21 cellular contexts compared by ENCODE assay signal in the genomic region with DNA sequence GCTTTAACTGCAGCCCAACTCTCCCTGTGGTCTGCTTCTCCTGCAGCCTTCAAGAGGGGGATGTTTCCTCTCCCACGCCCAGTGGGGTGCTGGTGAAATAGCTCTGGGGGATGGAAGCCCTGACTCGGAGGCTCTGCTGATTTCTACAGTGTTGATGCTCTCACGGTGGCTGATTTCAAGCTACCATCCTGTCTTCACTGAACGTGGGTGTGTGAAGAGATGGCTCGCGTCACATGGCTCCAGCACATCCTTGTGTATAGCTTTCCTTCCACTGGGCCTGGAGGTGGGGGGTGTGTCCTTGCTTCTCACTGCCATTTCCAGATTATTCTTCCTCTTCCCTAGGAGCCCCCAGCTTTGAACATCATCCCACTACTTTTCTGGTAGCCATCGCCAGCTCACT. TPM values are rescaled to one million over a fixed set of nuclear protein-coding genes. Genes with fewer than 3 reads are reported as not detected.
DNase-seq lines count a peak whose midpoint lies in the region; ATAC-seq, FAIRE-seq and TF ChIP-seq lines count a peak whose summit lies in the region.
"Had no signal": no experiment of that assay in that cellular context is flagged by ENCODE, and none has a peak within 500 bp of the region (broad histone marks: within the 10 kb centered on the region; RNA-seq: fewer than 3 reads in every experiment).

No MANE protein-coding gene starts in this region.

- H3K4me1 ChIP-seq in GM23248 (ENCODE audit: insufficient read depth) (no peaks in the 10 kb centered on the region), mesendoderm (ENCODE audit: control insufficient read depth, low read depth, low read length) (no peaks in the 10 kb centered on the region)
- H3K4me1 ChIP-seq: A549 had no signal

- H4K5ac ChIP-seq in mesendoderm (ENCODE audit: low read length): peak overlapping the region; percentile 12

- H3K36me3 ChIP-seq in GM23248 (ENCODE audit: low read depth) (no peaks in the 10 kb centered on the region), mesendoderm (ENCODE audit: control insufficient read depth, insufficient read depth, low read length) (no peaks in the 10 kb centered on the region)

- H3K4me2 ChIP-seq in GM23248 (ENCODE audit: unreplicated experiment) (no peak overlapping the region), mesendoderm (ENCODE audit: low read length) (no peak overlapping the region)
- H3K4me2 ChIP-seq: A549 had no signal

- no peak for ATAC-seq in esophagus mucosa
- ATAC-seq in GM19397 (IDR thresholded peaks at IDR 0.05; ENCODE audit: unreplicated experiment): no peak
- ATAC-seq: A549 had no signal

- TF ChIP-seq CTCF in choroid plexus epithelial cell (conservative IDR thresholded peaks at IDR 0.05; ENCODE audit: low read depth, low read length) (no peak), D721Med (IDR thresholded peaks at IDR 0.05; ENCODE audit: insufficient read depth, missing control alignments) (no peak)

- H3K9me3 ChIP-seq in GM23248 (ENCODE audit: low read depth): no peaks in the 10 kb centered on the region
- H3K9me3 ChIP-seq: A549 had no signal

- no peak for FAIRE-seq in D721Med (lab: Jason Lieb, UNC)
- FAIRE-seq: A549, G401.6, GM12892, H54 had no signal

- no peak overlapping the region for H2BK120ac ChIP-seq in mesendoderm (ENCODE audit: low read depth, low read length)

- H2BK15ac ChIP-seq in mesendoderm (replicated peaks; ENCODE audit: low read depth): no peak overlapping the region

- H3K4me3 ChIP-seq in GM23248: no peak overlapping the region
- no peak overlapping the region for H3K4me3 ChIP-seq in choroid plexus epithelial cell (ENCODE audit: low read depth, low read length)
- no peak overlapping the region for H3K4me3 ChIP-seq in mesendoderm (ENCODE audit: low read length)
- H3K4me3 ChIP-seq: A549 had no signal

- no peak overlapping the region for H3K9ac ChIP-seq in GM23248
- no peak overlapping the region for H3K9ac ChIP-seq in mesendoderm (ENCODE audit: low read length)

- DNase-seq in GM23248: peak; percentile 6
- DNase-seq in Kasumi-1 (lab: John Stamatoyannopoulos, UW): peak; percentile 13 to 20
- peak; percentile 15 for DNase-seq in choroid plexus epithelial cell (ENCODE audit: low read depth)
- DNase-seq in mesendoderm: no peak
- no peak for DNase-seq in D721Med (ENCODE audit: insufficient read length, low spot score)
- DNase-seq in NCI-H2081 treated with DMSO at 0.1 percent for 48 hours (lab: John Stamatoyannopoulos, UW): no peak
- DNase-seq: 8988T; C1 segment of cervical spinal cord; Calu3; CD4-positive, alpha-beta memory T cell; COR-L47; DMS153; DND-41; GOT3; HCEC 1CT had no signal

- H3K56ac ChIP-seq in mesendoderm (ENCODE audit: low read length): no peak overlapping the region

- H3K79me2 ChIP-seq in GM23248 (ENCODE audit: insufficient read depth): no peaks in the 10 kb centered on the region
- H3K79me2 ChIP-seq in mesendoderm (ENCODE audit: control insufficient read depth, insufficient read depth, low read length): no peaks in the 10 kb centered on the region

- no peaks in the 10 kb centered on the region; the same call in 1 of the 2 replicates for H3K9me2 ChIP-seq in GM23248 (ENCODE audit: insufficient read depth)

- H2AK5ac ChIP-seq in mesendoderm (ENCODE audit: low read length): no peak overlapping the region

- WGBS in GM23248 (ENCODE audit: low coverage in 1 of 2, low lambda C conversion rate in 2 of 2, missing lambda C conversion rate in 2 of 2), 2 experiments: 64 to 65% methylated on average over 7 of the region's 7 CpGs
- WGBS in mesendoderm (ENCODE audit: extremely low coverage, insufficient coverage, low lambda C conversion rate): no CpG with 5 or more reads among the region's 7 CpGs

- no peak overlapping the region for H4K8ac ChIP-seq in mesendoderm (ENCODE audit: low read depth, low read length)

- H3K79me1 ChIP-seq in mesendoderm (ENCODE audit: low read length): no peaks in the 10 kb centered on the region

- no peaks in the 10 kb centered on the region for H4K20me1 ChIP-seq in GM23248 (ENCODE audit: insufficient read depth)

- H3K27me3 ChIP-seq in GM23248 (replicated peaks; ENCODE audit: insufficient read depth): no peaks in the 10 kb centered on the region
- H3K27me3 ChIP-seq in mesendoderm (ENCODE audit: insufficient read depth, low read length, poor library complexity): no peaks in the 10 kb centered on the region

- no peak overlapping the region for H2BK5ac ChIP-seq in mesendoderm (ENCODE audit: low read length)

- H3K4ac ChIP-seq in mesendoderm (ENCODE audit: low read depth, low read length): no peak overlapping the region

- H3K27ac ChIP-seq in GM23248 (no peak overlapping the region), mesendoderm (ENCODE audit: low read depth, low read length) (no peak overlapping the region)
- H3K27ac ChIP-seq: A549 had no signal

- H3F3A ChIP-seq in GM23248 (ENCODE audit: insufficient read depth): no peaks in the 10 kb centered on the region

- no peak overlapping the region for H2AFZ ChIP-seq in GM23248

- H3K23ac ChIP-seq in mesendoderm (ENCODE audit: low read length): no peak overlapping the region

- no peak overlapping the region for H3K18ac ChIP-seq in mesendoderm (ENCODE audit: low read length)

- in situ Hi-C loops in GM23248 (cut with MboI): no loop called here

RNA-seq across cellular contexts. Expression of a gene that starts 20.0 kb away (rescaled TPM):
- 3.8 and 5.3 TPM in 2 replicates for total RNA-seq in GM23248 (2014; rRNA removed; shearing (Covaris generic))
- polyA plus RNA-seq in GM23248 (2016; fragmentation: Nextera tagmentation; extraction: Ambion mirVana): 3.5 and 3.6 TPM in 2 replicates
- 0.15 TPM for polyA plus RNA-seq in mesendoderm (2013, experiment 1 of 2)
- 0.17 TPM for polyA plus RNA-seq in mesendoderm (2013, experiment 2 of 2)
- not detected for total RNA-seq in esophagus mucosa
- total RNA-seq: Calu3; CD4-positive, alpha-beta memory T cell had no signal
- polyA plus RNA-seq: CD4-positive, alpha-beta memory T cell had no signal

RNA-seq across cellular contexts. Expression of a gene that starts 35.1 kb away (rescaled TPM):
- 57.5 and 77.5 TPM in 2 replicates for total RNA-seq in GM23248 (2014; rRNA removed; shearing (Covaris generic))
- polyA plus RNA-seq in GM23248 (2016; fragmentation: Nextera tagmentation; extraction: Ambion mirVana): 92.7 and 95.5 TPM in 2 replicates
- 49.1 TPM for polyA plus RNA-seq in mesendoderm (2013, experiment 1 of 2)
- polyA plus RNA-seq in mesendoderm (2013, experiment 2 of 2): 47.1 TPM
- 24.9 TPM for total RNA-seq in esophagus mucosa

Comparison
In these comparisons a context has a peak if more than half of its experiments do, and no peak if none do; other contexts are left out.
1. DNase-seq: peak in GM23248 (single experiment), Kasumi-1 (2 of 2) and choroid plexus epithelial cell (single experiment); none in mesendoderm (single experiment), D721Med (single experiment) and NCI-H2081 treated with DMSO at 0.1 percent for 48 hours (single experiment).